In the genomic region with DNA sequence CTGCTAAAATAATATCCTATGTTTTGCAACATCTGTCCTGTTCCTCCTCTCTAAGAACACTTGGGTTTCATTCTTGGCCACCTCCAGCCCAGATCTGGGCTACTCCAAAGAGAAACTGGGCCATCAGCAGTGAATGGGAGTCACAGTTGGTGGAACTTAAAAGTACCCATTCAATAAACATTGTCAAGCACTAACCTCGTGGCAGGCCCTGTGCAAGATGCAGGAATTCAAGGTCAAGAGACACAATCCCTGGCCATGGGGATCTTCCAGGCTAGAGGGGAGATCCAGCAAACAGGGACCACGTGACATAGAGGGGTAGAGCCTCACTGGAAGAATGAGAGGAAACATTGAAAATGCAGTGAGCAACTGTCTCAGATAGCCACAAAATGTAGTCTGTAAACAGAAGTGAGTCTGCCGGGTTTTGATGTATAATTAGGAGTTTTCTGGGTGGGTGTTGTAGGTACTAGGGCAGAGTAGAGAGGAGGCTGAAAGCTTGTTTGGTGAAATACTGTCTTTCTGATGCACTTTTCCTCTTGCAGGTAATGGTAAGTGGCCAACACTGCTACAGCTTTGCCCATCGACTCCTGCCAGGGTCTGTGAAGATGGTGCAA, we compare ENCODE assay signal across 1 cellular context.
A peak's percentile ranks its signal among the peaks of the same experiment; 100 is the strongest.
TF ChIP-seq lines count a peak whose summit lies in the region.

No MANE protein-coding gene starts in this region.

TF ChIP-seq in HepG2, 621 proteins besides CTCF, POLR2A, EP300 and RAD21:
- no peak for TF ChIP-seq JDP2 (CRISPR knock-in tag; IDR thresholded peaks at IDR 0.05; ENCODE audit: borderline replicate concordance)
- peak; percentile 42; the same call in 1 of the 2 replicates for TF ChIP-seq RAD51 (IDR thresholded peaks at IDR 0.05; ENCODE audit: borderline replicate concordance)
- TF ChIP-seq SIX1 (CRISPR knock-in tag; IDR thresholded peaks at IDR 0.05; ENCODE audit: borderline replicate concordance), result no peak
- no peak for TF ChIP-seq JUN (CRISPR knock-in tag; IDR thresholded peaks at IDR 0.05)
- TF ChIP-seq SRSF9 (IDR thresholded peaks at IDR 0.05; ENCODE audit: borderline replicate concordance, insufficient read depth, low read depth, low read length, poor library complexity, severe bottlenecking), result no peak
- TF ChIP-seq SCMH1 (CRISPR knock-in tag; IDR thresholded peaks at IDR 0.05; ENCODE audit: borderline replicate concordance), result no peak
- no peak for TF ChIP-seq ZMAT3 (CRISPR knock-in tag; conservative IDR thresholded peaks at IDR 0.05)
- no peak for TF ChIP-seq NFATC3 (CRISPR knock-in tag; IDR thresholded peaks at IDR 0.05)
- TF ChIP-seq PRMT3 (CRISPR knock-in tag; IDR thresholded peaks at IDR 0.05; ENCODE audit: borderline replicate concordance, low read depth), result no peak
TF ChIP-seq in HepG2: peak in this region for 1.
